25 cellular contexts compared by ENCODE assay signal in genomic region chr9:132749316-132749715, GRCh38.
"Had no signal": no experiment of that assay in that cellular context is flagged by ENCODE, and none has a peak within 500 bp of the region (broad histone marks: within the 10 kb centered on the region; RNA-seq: fewer than 3 reads in every experiment).

No MANE protein-coding gene starts in this region.

- H3K4me3 ChIP-seq: K562, SJCRH30 had no signal

- H3K27ac ChIP-seq: SJCRH30, VCaP had no signal

- H3K9ac ChIP-seq: SK-N-SH had no signal

- H3K27ac Mint-ChIP-seq: activated CD4-positive, alpha-beta memory T cell treated with anti-CD3 and anti-CD28 coated beads for 36 hours; activated CD4-positive, alpha-beta T cell treated with anti-CD3 and anti-CD28 coated beads, Interleukin-2, amount 10 ng/mL, durations not matched to agents 7 days and 5 days; activated naive CD4-positive, alpha-beta T cell treated with anti-CD3 and anti-CD28 coated beads for 36 hours; activated naive CD8-positive, alpha-beta T cell; activated T-cell treated with anti-CD3 and anti-CD28 coated beads, Interleukin-2, amount 50 U/mL, for 24 hours; activated T-helper 1 cell treated with anti-CD3 and anti-CD28 coated beads, Interleukin-12 subunit alpha, Interleukin-12 subunit beta, Interleukin-2, Interleukin-4 antibody, amounts not matched to agents 30 ng/mL and 10 ng/mL and 1 ng/mL, durations not matched to agents 14 hours and 24 hours and 36 hours; brain had no signal

- H3K9me3 Mint-ChIP-seq: activated CD4-positive, alpha-beta memory T cell treated with anti-CD3 and anti-CD28 coated beads for 36 hours; activated CD4-positive, alpha-beta T cell treated with anti-CD3 and anti-CD28 coated beads, Interleukin-2, amount 10 ng/mL, durations not matched to agents 7 days and 5 days; activated naive CD4-positive, alpha-beta T cell treated with anti-CD3 and anti-CD28 coated beads for 36 hours; activated T-cell treated with anti-CD3 and anti-CD28 coated beads, Interleukin-2, amount 50 U/mL, for 24 hours; activated T-helper 1 cell treated with anti-CD3 and anti-CD28 coated beads, Interleukin-12 subunit alpha, Interleukin-12 subunit beta, Interleukin-2, Interleukin-4 antibody, amounts not matched to agents 30 ng/mL and 10 ng/mL and 1 ng/mL, durations not matched to agents 14 hours and 24 hours and 36 hours; brain had no signal

- FAIRE-seq: astrocyte, K562 had no signal

- ATAC-seq: K562, Right ventricle myocardium inferior had no signal

- H3K4me2 ChIP-seq: SK-N-SH had no signal

- H3K36me3 ChIP-seq: SJCRH30 had no signal

- H3K9me3 ChIP-seq: SJCRH30, SK-N-SH had no signal

- DNase-seq: activated CD4-positive, alpha-beta memory T cell treated with anti-CD3 and anti-CD28 coated beads for 36 hours; activated CD4-positive, alpha-beta T cell treated with anti-CD3 and anti-CD28 coated beads, Interleukin-2, amount 10 ng/mL, durations not matched to agents 7 days and 5 days; activated CD4-positive, CD25-positive, alpha-beta regulatory T cell; activated gamma-delta T cell; activated naive CD4-positive, alpha-beta T cell treated with anti-CD3 and anti-CD28 coated beads for 36 hours; activated T-cell treated with anti-CD3 and anti-CD28 coated beads, Interleukin-2, amount 50 U/mL, for 24 hours; amygdala; Karpas-422; NCI-H1105 treated with DMSO at 0.1 percent for 48 hours; NCI-H1436 treated with DMSO at 0.1 percent for 48 hours; NCI-H187; NCI-H2081; NCI-H2227 treated with DMSO at 0.1 percent for 48 hours; NCI-H526; NCI-H774; SJCRH30; SK-N-SH; T-helper 1 cell had no signal

- H3K36me3 Mint-ChIP-seq: activated CD4-positive, alpha-beta memory T cell treated with anti-CD3 and anti-CD28 coated beads for 36 hours; activated naive CD8-positive, alpha-beta T cell; brain had no signal

- H3K4me3 Mint-ChIP-seq: activated CD4-positive, alpha-beta memory T cell treated with anti-CD3 and anti-CD28 coated beads for 36 hours; activated CD4-positive, alpha-beta T cell treated with anti-CD3 and anti-CD28 coated beads, Interleukin-2, amount 10 ng/mL, durations not matched to agents 7 days and 5 days; activated naive CD4-positive, alpha-beta T cell treated with anti-CD3 and anti-CD28 coated beads for 36 hours; activated naive CD8-positive, alpha-beta T cell; activated T-cell treated with anti-CD3 and anti-CD28 coated beads, Interleukin-2, amount 50 U/mL, for 24 hours; activated T-helper 1 cell treated with anti-CD3 and anti-CD28 coated beads, Interleukin-12 subunit alpha, Interleukin-12 subunit beta, Interleukin-2, Interleukin-4 antibody, amounts not matched to agents 30 ng/mL and 10 ng/mL and 1 ng/mL, durations not matched to agents 14 hours and 24 hours and 36 hours; brain had no signal

- H3K4me1 Mint-ChIP-seq: activated CD4-positive, alpha-beta T cell treated with anti-CD3 and anti-CD28 coated beads, Interleukin-2, amount 10 ng/mL, durations not matched to agents 7 days and 5 days had no signal
